22 cellular contexts compared by ENCODE assay signal in genomic region chr9:87501806-87502205, GRCh38. TPM values are rescaled to one million over a fixed set of nuclear protein-coding genes. Genes with fewer than 3 reads are reported as not detected.
A peak's percentile ranks its signal among the peaks of the same experiment; 100 is the strongest.
DNase-seq lines count a peak whose midpoint lies in the region; ATAC-seq, FAIRE-seq and TF ChIP-seq lines count a peak whose summit lies in the region.
"Had no signal": no experiment of that assay in that cellular context is flagged by ENCODE, and none has a peak within 500 bp of the region (broad histone marks: within the 10 kb centered on the region; RNA-seq: fewer than 3 reads in every experiment).

No MANE protein-coding gene starts in this region.

- in situ Hi-C loops in K562 (cut with MboI): no loop called here
- in situ Hi-C loops in HepG2 (cut with HindIII; ENCODE audit: extremely low pct_ligation_motif_present, low pct_unique_long_range_greater_than_20kb): no loop called here

- POLR2A ChIA-PET in K562 (lab: Yijun Ruan, JAX): interaction anchor here (1.2 kb wide), 1 partner anchor 10 kb away, joined by 6 read pairs; no protein-coding TSS in a partner anchor
- POLR2A ChIA-PET in HepG2 (lab: Yijun Ruan, JAX): interaction anchor here (1.9 kb wide), 1 partner anchor 112 kb away, joined by 9 read pairs; no protein-coding TSS in a partner anchor

- intact Hi-C loops in K562 (cut with micrococcal nuclease) (no loop called here), HepG2 (cut with micrococcal nuclease; ENCODE audit: unreplicated experiment) (no loop called here)

- no peaks in the 10 kb centered on the region for H3K9me3 ChIP-seq in K562 (replicated peaks; ENCODE audit: control insufficient read depth, insufficient read depth, low read depth, low read length)
- no peaks in the 10 kb centered on the region for H3K9me3 ChIP-seq in HepG2 (ENCODE audit: low read length)
- no peaks in the 10 kb centered on the region for H3K9me3 ChIP-seq in smooth muscle cell (replicated peaks; ENCODE audit: low read depth)
- H3K9me3 ChIP-seq: Peyer's patch, SJCRH30, suprapubic skin had no signal

- H3K79me2 ChIP-seq in K562 (ENCODE audit: control insufficient read depth, insufficient read depth, low read length): peaks cover 73% of the 10 kb centered on the region
- peaks cover 55% of the 10 kb centered on the region for H3K79me2 ChIP-seq in HepG2 (ENCODE audit: insufficient read depth, low read length)
- H3K79me2 ChIP-seq in smooth muscle cell (ENCODE audit: low read depth): peaks cover 21% of the 10 kb centered on the region

- H2AFZ ChIP-seq in K562 (ENCODE audit: low read depth, low read length) (no peak overlapping the region), HepG2 (ENCODE audit: low read length) (no peak overlapping the region), smooth muscle cell (ENCODE audit: low read depth) (no peak overlapping the region)

- H4K20me1 ChIP-seq in K562 (replicated peaks; ENCODE audit: control insufficient read depth, insufficient read depth, low read length) (no peaks in the 10 kb centered on the region), HepG2 (ENCODE audit: insufficient read depth, low read length) (no peaks in the 10 kb centered on the region; the same call in 1 of the 2 replicates), smooth muscle cell (ENCODE audit: low read depth) (peaks cover 9% of the 10 kb centered on the region)

- TF ChIP-seq EP300 in K562 (IDR thresholded peaks at IDR 0.05; ENCODE audit: low read length) (no peak), HepG2 (IDR thresholded peaks at IDR 0.05; ENCODE audit: low read depth in 2 of 2, low read length in 2 of 2) (no peak), HepG2 (CRISPR knock-in tag; IDR thresholded peaks at IDR 0.05; ENCODE audit: borderline replicate concordance) (no peak)

- H3K27me3 ChIP-seq in K562 (ENCODE audit: control insufficient read depth in 2 of 2, insufficient read depth in 2 of 2, low read length in 2 of 2) (no peaks in the 10 kb centered on the region), HepG2 (ENCODE audit: control insufficient read depth in 1 of 2, insufficient read depth in 2 of 2, low read length in 2 of 2) (no peaks in the 10 kb centered on the region), smooth muscle cell (ENCODE audit: low read depth) (no peaks in the 10 kb centered on the region)
- H3K27me3 ChIP-seq: cardiac muscle cell, Peyer's patch, SJCRH30 had no signal

- no TSS peak for BruUV-seq in K562 (replicated peaks; lab: Mats Ljungman, UMichigan)
- no TSS peak for BruUV-seq in HepG2 (replicated peaks; lab: Mats Ljungman, UMichigan)

- peak overlapping the region; percentile 24; the same call in 1 of the 2 replicates for H3K4me2 ChIP-seq in K562 (ENCODE audit: insufficient read depth, low read length)
- H3K4me2 ChIP-seq in HepG2 (ENCODE audit: low read depth, low read length): peak overlapping the region; percentile 47
- H3K4me2 ChIP-seq in smooth muscle cell: peak overlapping the region; percentile 13

- no peak overlapping the region for H3K9ac ChIP-seq in K562 (ENCODE audit: insufficient read depth in 1 of 2, low read depth in 2 of 2, low read length in 2 of 2)
- H3K9ac ChIP-seq in HepG2 (ENCODE audit: insufficient read depth, low read depth, low read length): no peak overlapping the region
- no peak overlapping the region for H3K9ac ChIP-seq in smooth muscle cell (ENCODE audit: low read depth)
- H3K9ac ChIP-seq: KMS-11 had no signal

- no peak for TF ChIP-seq POLR2A in K562 (conservative IDR thresholded peaks at IDR 0.05)
- no peak for TF ChIP-seq POLR2A in HepG2 (IDR thresholded peaks at IDR 0.05; ENCODE audit: insufficient read depth in 1 of 2, low read depth in 2 of 2, low read length in 2 of 2)

- H3K36me3 ChIP-seq in K562 (ENCODE audit: control insufficient read depth, insufficient read depth, low read length): peaks cover 48% of the 10 kb centered on the region; the same call in 2 of the 3 replicates
- no peaks in the 10 kb centered on the region for H3K36me3 ChIP-seq in HepG2 (replicated peaks in 1 of 2; ENCODE audit: control insufficient read depth in 1 of 2, insufficient read depth in 2 of 2, low read length in 2 of 2)
- no peaks in the 10 kb centered on the region for H3K36me3 ChIP-seq in smooth muscle cell (ENCODE audit: low read depth)
- H3K36me3 ChIP-seq: cardiac muscle cell, Peyer's patch, suprapubic skin had no signal

- CTCF ChIA-PET in K562 (lab: Yijun Ruan, JAX; ENCODE audit: low intra/inter-chr PET ratio): no interaction called here
- CTCF ChIA-PET in HepG2 (lab: Yijun Ruan, JAX; ENCODE audit: low intra/inter-chr PET ratio, low total read pairs): no interaction called here

- H3K4me1 ChIP-seq in K562 (replicated peaks in 1 of 2; ENCODE audit: control insufficient read depth in 2 of 2, insufficient read depth in 2 of 2, low read length in 2 of 2): peaks cover 25 to 29% of the 10 kb centered on the region in 2 experiments; a peak in 4 of 5 replicates
- H3K4me1 ChIP-seq in HepG2 (ENCODE audit: insufficient read depth, low read length): peaks cover 82% of the 10 kb centered on the region
- peaks cover 14% of the 10 kb centered on the region for H3K4me1 ChIP-seq in smooth muscle cell (ENCODE audit: low read depth)

- H3K4me3 ChIP-seq in K562 (no peak overlapping the region), HepG2 (replicated peaks in 1 of 3; ENCODE audit: insufficient read depth in 1 of 3, low read depth in 2 of 3, low read length in 3 of 3) (no peak overlapping the region), smooth muscle cell (no peak overlapping the region), foreskin fibroblast (ENCODE audit: low read depth in 1 of 2, low read length in 2 of 2) (no peak overlapping the region)
- H3K4me3 ChIP-seq: cardiac muscle cell, Peyer's patch, SJCRH30, suprapubic skin had no signal

- no peak overlapping the region for H3K27ac ChIP-seq in K562 (ENCODE audit: extremely low read depth, low read depth, low read length)
- no peak overlapping the region for H3K27ac ChIP-seq in HepG2 (ENCODE audit: extremely low read length, insufficient read depth, low read length)
- H3K27ac ChIP-seq in smooth muscle cell (ENCODE audit: low read depth): no peak overlapping the region
- H3K27ac ChIP-seq: cardiac muscle cell, KMS-11, SJCRH30, suprapubic skin had no signal

- TF ChIP-seq CTCF in K562 (IDR thresholded peaks at IDR 0.05 in 2 of 3, conservative IDR thresholded peaks at IDR 0.05 in 1 of 3; ENCODE audit: insufficient read depth in 2 of 3, low read depth in 1 of 3, low read length in 3 of 3): no peak
- TF ChIP-seq CTCF in HepG2 (CRISPR knock-in tag; IDR thresholded peaks at IDR 0.05): no peak
- TF ChIP-seq CTCF in smooth muscle cell (IDR thresholded peaks at IDR 0.05; ENCODE audit: borderline replicate concordance, insufficient read depth, poor library complexity, severe bottlenecking): no peak
- no peak for TF ChIP-seq CTCF in foreskin fibroblast (IDR thresholded peaks at IDR 0.05; ENCODE audit: low read depth, low read length)

- peaks cover 4% of the 10 kb centered on the region for H3F3A ChIP-seq in smooth muscle cell (ENCODE audit: low read depth)

- FAIRE-seq in K562 (lab: Jason Lieb, UNC): no peak
- FAIRE-seq in HepG2 (lab: Jason Lieb, UNC): no peak

- no peak for TF ChIP-seq RAD21 in K562 (CRISPR knock-in tag; conservative IDR thresholded peaks at IDR 0.05 in 1 of 2, IDR thresholded peaks at IDR 0.05 in 1 of 2)
- TF ChIP-seq RAD21 in HepG2 (CRISPR knock-in tag; IDR thresholded peaks at IDR 0.05): no peak

- peak; percentile 13 for DNase-seq in DMS 273 treated with DMSO at 0.1 percent for 48 hours (lab: John Stamatoyannopoulos, UW)
- no peak for DNase-seq in K562 (ENCODE audit: extremely low read depth in 1 of 4, low spot score in 3 of 4)
- DNase-seq in HepG2 (ENCODE audit: low spot score): no peak
- no peak for DNase-seq in smooth muscle cell (lab: John Stamatoyannopoulos, UW; ENCODE audit: unreplicated experiment)
- no peak for DNase-seq in foreskin fibroblast
- no peak for DNase-seq in stimulated activated naive CD4-positive, alpha-beta T cell treated with Interleukin-2 at 50 U/mL for 16 hours (lab: John Stamatoyannopoulos, UW)
- no peak for DNase-seq in SKM-1 (lab: John Stamatoyannopoulos, UW; ENCODE audit: unreplicated experiment)
- no peak for DNase-seq in NCI-H2227 treated with DMSO at 0.1 percent for 48 hours (lab: John Stamatoyannopoulos, UW)
- DNase-seq: activated CD4-positive, alpha-beta T cell treated with anti-CD3 and anti-CD28 coated beads, Interleukin-2, amount 50 U/mL, for 1 hour; activated gamma-delta T cell treated with Interleukin-2 at 50 U/mL for 16 hours; C1 segment of cervical spinal cord; dermis blood vessel endothelial cell; GOT3; NCI-H1092; NCI-H2081 treated with DMSO at 0.1 percent for 48 hours; NK-92 treated with Interleukin-12 subunit alpha and Interleukin-12 subunit beta, amount 100 ng/mL, for 24 hours; SJCRH30 had no signal

- no peaks in the 10 kb centered on the region for H3K9me1 ChIP-seq in K562 (ENCODE audit: control insufficient read depth, insufficient read depth, low read length)

- ATAC-seq in K562 (no peak), HepG2 (no peak)

- 25% methylated on average over 1 of the region's 1 CpG for WGBS in K562 (ENCODE audit: insufficient coverage, low coverage, missing lambda C conversion rate)
- WGBS in HepG2 (ENCODE audit: low lambda C conversion rate): 24% methylated on average over 1 of the region's 1 CpG
- WGBS in smooth muscle cell (ENCODE audit: low lambda C conversion rate): 33% methylated on average over 1 of the region's 1 CpG

RNA-seq across cellular contexts. Expression of gene DAPK1, which starts 4.1 kb away (rescaled TPM):
- total RNA-seq in K562 (2011; cell fraction: chromatin; rRNA removed; ENCODE audit: low replicate concordance): 163 and 217 TPM in 2 replicates
- total RNA-seq in K562 (2011; cell fraction: nucleolus; rRNA removed): 76.1 and 78.2 TPM in 2 replicates
- 82.8 and 97.2 TPM in 2 replicates for total RNA-seq in K562 (2011; cell fraction: nucleoplasm; rRNA removed)
- 13.3 and 16.5 TPM in 2 replicates for total RNA-seq in K562 (2014; rRNA removed)
- 11.7 and 13.4 TPM in 2 replicates for total RNA-seq in K562 (2014; rRNA removed; fragmentation: Illumina TruSeq; extraction: Trizol)
- 13.8 and 18.3 TPM in 2 replicates for total RNA-seq in K562 (2015; rRNA removed; fragmentation: Illumina TruSeq; extraction: Trizol)
- total RNA-seq in K562 (2021): 24.4 and 27.5 TPM in 2 replicates
- polyA plus RNA-seq in K562 (2011; rRNA removed): 26.4 and 28.2 TPM in 2 replicates
- 15.2 and 15.5 TPM in 2 replicates for polyA plus RNA-seq in K562 (2011; cell fraction: cytosol; rRNA removed)
- 89.0 and 97.1 TPM in 2 replicates for polyA plus RNA-seq in K562 (2011; cell fraction: nucleus; rRNA removed)
- 19.8 and 27.2 TPM in 2 replicates for polyA plus RNA-seq in K562 (2012)
- 15.8 and 16.5 TPM in 2 replicates for polyA plus RNA-seq in K562 (2014; fragmentation: Illumina TruSeq; extraction: Trizol)
- 1 to 10 TPM; 1.7 to 2.3 TPM for polyA plus RNA-seq in K562 (2014; fragmentation: Nextera tagmentation; extraction: Ambion mirVana)
- 14.3 and 17.9 TPM in 2 replicates for polyA plus RNA-seq in K562 (2014; rRNA removed)
- 53.9 and 65.5 TPM in 2 replicates for polyA minus RNA-seq in K562 (2011; rRNA and poly(A)+ RNA removed)
- polyA minus RNA-seq in K562 (2011; cell fraction: cytosol; rRNA and poly(A)+ RNA removed): 19.3 and 20.4 TPM in 2 replicates
- polyA minus RNA-seq in K562 (2011; cell fraction: nucleus; rRNA and poly(A)+ RNA removed): 82.0 and 106 TPM in 2 replicates
- 34.0 and 35.9 TPM in 2 replicates for total RNA-seq in HepG2 (2016; rRNA removed; fragmentation: Illumina TruSeq; extraction: Trizol)
- 9.8 and 10.3 TPM in 2 replicates for total RNA-seq in HepG2 (2016; cell fraction: cytosol; rRNA removed; fragmentation: Illumina TruSeq; extraction: Trizol; ENCODE audit: low read depth)
- 31.5 and 34.0 TPM in 2 replicates for total RNA-seq in HepG2 (2016; cell fraction: insoluble cytoplasmic fraction; rRNA removed; fragmentation: Illumina TruSeq; extraction: Trizol)
- 20.5 and 22.7 TPM in 2 replicates for total RNA-seq in HepG2 (2016; cell fraction: membrane; rRNA removed; fragmentation: Illumina TruSeq; extraction: Trizol)
- total RNA-seq in HepG2 (2016; cell fraction: nucleus; rRNA removed; fragmentation: Illumina TruSeq; extraction: Trizol): 55.4 and 57.3 TPM in 2 replicates
- 29.7 and 35.7 TPM in 2 replicates for polyA plus RNA-seq in HepG2 (2011; rRNA removed)
- polyA plus RNA-seq in HepG2 (2011; cell fraction: cytosol; rRNA removed): 13.7 and 17.4 TPM in 2 replicates
- polyA plus RNA-seq in HepG2 (2011; cell fraction: nucleus; rRNA removed): 118 and 123 TPM in 2 replicates
- polyA plus RNA-seq in HepG2 (2012): 22.5 and 22.9 TPM in 2 replicates
- 2.1 and 3.1 TPM in 2 replicates for polyA plus RNA-seq in HepG2 (2016; cell fraction: cytosol; fragmentation: Illumina TruSeq; extraction: Trizol; ENCODE audit: low read depth)
- 22.5 and 24.6 TPM in 2 replicates for polyA plus RNA-seq in HepG2 (2016; cell fraction: insoluble cytoplasmic fraction; fragmentation: Illumina TruSeq; extraction: Trizol; ENCODE audit: low read depth)
- 6.5 and 7.3 TPM in 2 replicates for polyA plus RNA-seq in HepG2 (2016; cell fraction: membrane; fragmentation: Illumina TruSeq; extraction: Trizol; ENCODE audit: low read depth)
- 54.2 and 58.8 TPM in 2 replicates for polyA plus RNA-seq in HepG2 (2016; cell fraction: nucleus; fragmentation: Illumina TruSeq; extraction: Trizol; ENCODE audit: insufficient read depth, low read depth)
- 25.2 and 80.2 TPM in 2 replicates for polyA minus RNA-seq in HepG2 (2011; rRNA and poly(A)+ RNA removed; ENCODE audit: low replicate concordance)
- 15.7 and 16.1 TPM in 2 replicates for polyA minus RNA-seq in HepG2 (2011; cell fraction: cytosol; rRNA and poly(A)+ RNA removed)
- polyA minus RNA-seq in HepG2 (2011; cell fraction: nucleus; rRNA and poly(A)+ RNA removed): 128 and 136 TPM in 2 replicates
- total RNA-seq in smooth muscle cell: 17.6 and 20.3 TPM in 2 replicates
- 11.3 and 12.6 TPM in 2 replicates for polyA plus RNA-seq in smooth muscle cell
- total RNA-seq: G401 had no signal
